In the genomic region with DNA sequence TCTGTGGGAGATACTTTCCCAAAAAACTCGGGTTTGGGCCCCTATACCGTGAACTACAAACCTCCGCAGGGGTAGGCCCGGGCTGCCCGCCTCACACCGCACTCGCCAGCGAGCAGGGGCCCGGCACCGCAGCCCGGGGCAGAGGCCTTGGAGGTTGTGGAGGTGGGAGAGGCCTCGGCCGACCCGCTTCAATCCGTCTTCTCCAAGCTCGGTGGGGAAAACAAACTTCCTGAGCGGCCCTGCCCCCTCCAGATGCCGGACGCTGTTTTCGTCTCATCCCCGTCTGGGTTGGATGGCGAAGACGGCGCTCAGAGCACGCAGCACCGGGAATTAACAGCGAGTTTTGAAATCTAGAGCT, we compare ENCODE assay signal across 8 cellular contexts. TPM values are rescaled to one million over a fixed set of nuclear protein-coding genes. Genes with fewer than 3 reads are reported as not detected.
DNase-seq lines count a peak whose midpoint lies in the region; ATAC-seq and TF ChIP-seq lines count a peak whose summit lies in the region.

No MANE protein-coding gene starts in this region.

- DNase-seq in CD8-positive, alpha-beta T cell, result peak in 5 of 7 experiments; percentile 19 to 78 (median 47)
- peak; percentile 39 for DNase-seq in activated CD4-positive, alpha-beta T cell treated with anti-CD3 and anti-CD28 coated beads, Interleukin-2, amount 50 U/mL, for 1 hour
- DNase-seq in endothelial cell (ENCODE audit: low spot score) (peak; percentile 47), tibial nerve (ENCODE audit: low spot score in 2 of 2) (peak in 1 of 2 donors; percentile 11), NCI-H2171 treated with DMSO at 0.1 percent for 48 hours (lab: John Stamatoyannopoulos, UW) (no peak)
- peak in 2 of 9 donors; percentile 40 to 64 for DNase-seq in naive thymus-derived CD4-positive, alpha-beta T cell

- H3K4me3 ChIP-seq in CD8-positive, alpha-beta T cell (ENCODE audit: low read depth, low read length), result peak overlapping the region; percentile 96
- peak overlapping the region; percentile 83 for H3K4me3 ChIP-seq in naive thymus-derived CD4-positive, alpha-beta T cell (ENCODE audit: low read length)
- H3K4me3 ChIP-seq in tibial nerve, result peak overlapping the region; percentile 60 to 90 (median 78)

- peaks cover 44% of the 10 kb centered on the region for H3K4me1 ChIP-seq in CD8-positive, alpha-beta T cell (ENCODE audit: insufficient read depth, low read length)
- peaks cover 25 to 35% of the 10 kb centered on the region in 2 donors for H3K4me1 ChIP-seq in naive thymus-derived CD4-positive, alpha-beta T cell (ENCODE audit: control insufficient read depth in 2 of 2, insufficient read depth in 2 of 2, low read length in 2 of 2)
- H3K4me1 ChIP-seq in tibial nerve, result peaks cover 0 to 21% (median 0%) of the 10 kb centered on the region in 4 donors

- H3K27me3 Mint-ChIP-seq in CD8-positive, alpha-beta T cell (ENCODE audit: low read depth), result no peaks in the 10 kb centered on the region
- peaks cover 4% of the 10 kb centered on the region for H3K27me3 Mint-ChIP-seq in endothelial cell (ENCODE audit: unreplicated experiment)
- no peaks in the 10 kb centered on the region for H3K27me3 Mint-ChIP-seq in naive thymus-derived CD4-positive, alpha-beta T cell

- H3K9me3 Mint-ChIP-seq in CD8-positive, alpha-beta T cell, result no peaks in the 10 kb centered on the region
- H3K9me3 Mint-ChIP-seq in endothelial cell (ENCODE audit: unreplicated experiment), result no peaks in the 10 kb centered on the region
- H3K9me3 Mint-ChIP-seq in naive thymus-derived CD4-positive, alpha-beta T cell, result peaks cover 0 to 6% (median 0%) of the 10 kb centered on the region in 11 donors

- peak overlapping the region; percentile 97 for H3K27ac Mint-ChIP-seq in CD8-positive, alpha-beta T cell
- no peak overlapping the region for H3K27ac Mint-ChIP-seq in endothelial cell (ENCODE audit: unreplicated experiment)
- peak overlapping the region; percentile 90 to 99 (median 97) for H3K27ac Mint-ChIP-seq in naive thymus-derived CD4-positive, alpha-beta T cell

- ATAC-seq in CD8-positive, alpha-beta T cell, result peak; percentile 18
- ATAC-seq in GM21367 (IDR thresholded peaks at IDR 0.05; ENCODE audit: unreplicated experiment) (peak; percentile 17), HG03558 (IDR thresholded peaks at IDR 0.05; ENCODE audit: extremely low read depth, unreplicated experiment) (peak; percentile 14)
- ATAC-seq in naive thymus-derived CD4-positive, alpha-beta T cell, result peak; percentile 45

- H3K4me1 Mint-ChIP-seq in CD8-positive, alpha-beta T cell (ENCODE audit: low read depth), result peaks cover 53% of the 10 kb centered on the region
- peaks cover 16% of the 10 kb centered on the region for H3K4me1 Mint-ChIP-seq in endothelial cell (ENCODE audit: unreplicated experiment)
- peaks cover 31 to 74% (median 55%) of the 10 kb centered on the region in 7 donors for H3K4me1 Mint-ChIP-seq in naive thymus-derived CD4-positive, alpha-beta T cell

- no peak for TF ChIP-seq EP300 in tibial nerve (IDR thresholded peaks at IDR 0.05)

- H3K9me3 ChIP-seq in CD8-positive, alpha-beta T cell (ENCODE audit: low read length), result no peaks in the 10 kb centered on the region
- H3K9me3 ChIP-seq in naive thymus-derived CD4-positive, alpha-beta T cell (ENCODE audit: control insufficient read depth in 2 of 3, low read length in 3 of 3), result no peaks in the 10 kb centered on the region
- H3K9me3 ChIP-seq in tibial nerve, result peaks cover 0 to 7% (median 0%) of the 10 kb centered on the region in 4 donors

- WGBS in tibial nerve, 2 donors, result 3 to 8% methylated on average over 27 of the region's 27 CpGs

- H3K36me3 Mint-ChIP-seq in CD8-positive, alpha-beta T cell, result peaks cover 27% of the 10 kb centered on the region
- peaks cover 10% of the 10 kb centered on the region for H3K36me3 Mint-ChIP-seq in endothelial cell (ENCODE audit: low read depth, unreplicated experiment)
- H3K36me3 Mint-ChIP-seq in naive thymus-derived CD4-positive, alpha-beta T cell, result peaks cover 12 to 33% (median 20%) of the 10 kb centered on the region in 5 donors

- peak overlapping the region; percentile 92 for H3K27ac ChIP-seq in CD8-positive, alpha-beta T cell (ENCODE audit: low read depth, low read length)
- H3K27ac ChIP-seq in naive thymus-derived CD4-positive, alpha-beta T cell (ENCODE audit: low read depth, low read length), result peak overlapping the region; percentile 96
- peak overlapping the region; percentile 66 to 94 (median 79) for H3K27ac ChIP-seq in tibial nerve

- TF ChIP-seq CTCF in CD8-positive, alpha-beta T cell (IDR thresholded peaks at IDR 0.05), result no peak
- no peak for TF ChIP-seq CTCF in endothelial cell (IDR thresholded peaks at IDR 0.05; ENCODE audit: unreplicated experiment)
- no peak for TF ChIP-seq CTCF in tibial nerve (IDR thresholded peaks at IDR 0.05)

- peak overlapping the region; percentile 97 for H3K4me3 Mint-ChIP-seq in CD8-positive, alpha-beta T cell
- peak overlapping the region; percentile 83 for H3K4me3 Mint-ChIP-seq in endothelial cell (ENCODE audit: unreplicated experiment)
- peak overlapping the region; percentile 89 to 100 (median 98) for H3K4me3 Mint-ChIP-seq in naive thymus-derived CD4-positive, alpha-beta T cell

- H3K36me3 ChIP-seq in CD8-positive, alpha-beta T cell (ENCODE audit: insufficient read depth, low read length), result no peaks in the 10 kb centered on the region
- peaks cover 0 to 7% (median 0%) of the 10 kb centered on the region in 3 experiments for H3K36me3 ChIP-seq in naive thymus-derived CD4-positive, alpha-beta T cell (ENCODE audit: control insufficient read depth in 2 of 3, insufficient read depth in 3 of 3, low read length in 3 of 3)
- peaks cover 0 to 12% (median 0%) of the 10 kb centered on the region in 3 donors for H3K36me3 ChIP-seq in tibial nerve

- intact Hi-C loops in CD8-positive, alpha-beta T cell (cut with DNase I, micrococcal nuclease), result loop anchor here in 1 of 2 experiments (1.0 kb wide), 2 partner anchors 126 to 170 kb away; partner anchors contain the start of gene SEC24B
- intact Hi-C loops in naive thymus-derived CD4-positive, alpha-beta T cell (cut with micrococcal nuclease), result no loop called here

- H3K27me3 ChIP-seq in CD8-positive, alpha-beta T cell (ENCODE audit: insufficient read depth, low read length), result no peaks in the 10 kb centered on the region
- no peaks in the 10 kb centered on the region for H3K27me3 ChIP-seq in naive thymus-derived CD4-positive, alpha-beta T cell (ENCODE audit: control insufficient read depth in 2 of 2, insufficient read depth in 2 of 2, low read length in 2 of 2)
- no peaks in the 10 kb centered on the region for H3K27me3 ChIP-seq in tibial nerve

- CTCF ChIA-PET in CD8-positive, alpha-beta T cell (lab: Charles Lee), result interaction anchor here (0.7 to 1.4 kb wide), 5 partner anchors 40 to 127 kb away, joined by 3 to 6 read pairs (median 4); no protein-coding TSS in a partner anchor
- CTCF ChIA-PET in naive thymus-derived CD4-positive, alpha-beta T cell (lab: Charles Lee), result interaction anchor here (0.6 to 3.2 kb wide), 9 partner anchors 12 to 286 kb away, joined by 3 to 14 read pairs (median 4); partner anchors contain the start of gene SEC24B

- POLR2A ChIA-PET in CD8-positive, alpha-beta T cell (lab: Charles Lee), result interaction anchor here (0.6 to 3.4 kb wide), 21 partner anchors 9 to 171 kb away, joined by 3 to 42 read pairs (median 5); partner anchors contain the start of genes CASP6, PLA2G12A and SEC24B
- POLR2A ChIA-PET in naive thymus-derived CD4-positive, alpha-beta T cell (lab: Charles Lee), result interaction anchor here (0.6 to 4.7 kb wide), 27 partner anchors 10 to 940 kb away, joined by 3 to 66 read pairs (median 5); partner anchors contain the start of genes CASP6, GAR1, PLA2G12A and SEC24B

- TF ChIP-seq POLR2A in tibial nerve (IDR thresholded peaks at IDR 0.05), result no peak

RNA-seq across cellular contexts. Expression of gene MCUB, which starts 0.4 kb away (rescaled TPM):
- 10 to 100 TPM; 84.3 to 91.9 TPM for total RNA-seq in CD8-positive, alpha-beta T cell
- 44.9 TPM for total RNA-seq in endothelial cell (ENCODE audit: unreplicated experiment)
- 100 to 1,000 TPM in 4 of 5 experiments, 10 to 100 TPM in 1; 83.4 to 177 (median 114) TPM for total RNA-seq in naive thymus-derived CD4-positive, alpha-beta T cell
- 100 to 1,000 TPM; 191 to 207 TPM for polyA plus RNA-seq in naive thymus-derived CD4-positive, alpha-beta T cell
- 10 to 100 TPM; 15.5 to 57.3 (median 24.4) TPM for total RNA-seq in tibial nerve
